In genomic region chr11:65410936-65411680, GRCh38 we compare ENCODE assay signal across 22 cellular contexts. TPM values are rescaled to one million over a fixed set of nuclear protein-coding genes. Genes with fewer than 3 reads are reported as not detected.
DNase-seq lines count a peak whose midpoint lies in the region; ATAC-seq and TF ChIP-seq lines count a peak whose summit lies in the region.
"Had no signal": no experiment of that assay in that cellular context is flagged by ENCODE, and none has a peak within 500 bp of the region (broad histone marks: within the 10 kb centered on the region; RNA-seq: fewer than 3 reads in every experiment).

No MANE protein-coding gene starts in this region.

- no peaks in the 10 kb centered on the region for H3F3A ChIP-seq in GM23338 (replicated peaks; ENCODE audit: low read depth)

- H3K9ac ChIP-seq in BLaER1, result peak overlapping the region; percentile 73
- no peak overlapping the region for H3K9ac ChIP-seq in Karpas-422 (ENCODE audit: low read length)

- TF ChIP-seq CTCF in GM23338 (conservative IDR thresholded peaks at IDR 0.05; ENCODE audit: low read depth in 2 of 2) (no peak), left ventricle myocardium inferior (IDR thresholded peaks at IDR 0.05; ENCODE audit: borderline replicate concordance) (no peak), osteoblast (IDR thresholded peaks at IDR 0.05; ENCODE audit: extremely low read depth, low read depth, low read length) (no peak)

- ATAC-seq in GM23338 (peak; percentile 19; the same call in 2 of the 3 replicates), GM21619 (IDR thresholded peaks at IDR 0.05; ENCODE audit: unreplicated experiment) (no peak), HG03095 (IDR thresholded peaks at IDR 0.05; ENCODE audit: unreplicated experiment) (no peak)
- ATAC-seq: activated naive CD4-positive, alpha-beta T cell treated with anti-CD3 and anti-CD28 coated beads, Interleukin-2, amount 50 U/mL, for 72 hours; esophagus mucosa; naive thymus-derived CD4-positive, alpha-beta T cell had no signal

- H3K27me3 Mint-ChIP-seq in GM23338 (ENCODE audit: insufficient read depth, low read depth, poor library complexity), result peaks cover 6% of the 10 kb centered on the region
- H3K27me3 Mint-ChIP-seq in activated naive CD4-positive, alpha-beta T cell treated with anti-CD3 and anti-CD28 coated beads for 36 hours (ENCODE audit: low read depth), result no peaks in the 10 kb centered on the region
- H3K27me3 Mint-ChIP-seq: activated T-cell treated with anti-CD3 and anti-CD28 coated beads, Interleukin-2, amount 50 U/mL, for 24 hours; naive thymus-derived CD4-positive, alpha-beta T cell had no signal

- no peaks in the 10 kb centered on the region for H3K9me2 ChIP-seq in GM23338 (ENCODE audit: insufficient read depth)
- no peaks in the 10 kb centered on the region for H3K9me2 ChIP-seq in Karpas-422 (replicated peaks; ENCODE audit: insufficient read depth, low read length)

- no peak overlapping the region for H3K27ac Mint-ChIP-seq in GM23338
- H3K27ac Mint-ChIP-seq in activated naive CD4-positive, alpha-beta T cell treated with anti-CD3 and anti-CD28 coated beads for 36 hours, result no peak overlapping the region
- H3K27ac Mint-ChIP-seq: activated T-cell treated with anti-CD3 and anti-CD28 coated beads, Interleukin-2, amount 50 U/mL, for 24 hours had no signal

- H2AFZ ChIP-seq in GM23338 (no peak overlapping the region), osteoblast (ENCODE audit: low read length) (no peak overlapping the region), Karpas-422 (ENCODE audit: low read length) (no peak overlapping the region)

- peaks cover 7% of the 10 kb centered on the region for H3K4me1 Mint-ChIP-seq in GM23338
- H3K4me1 Mint-ChIP-seq in activated naive CD4-positive, alpha-beta T cell treated with anti-CD3 and anti-CD28 coated beads for 36 hours (ENCODE audit: low read depth), result peaks cover 6% of the 10 kb centered on the region

- no peak overlapping the region for H3K4me3 Mint-ChIP-seq in GM23338
- H3K4me3 Mint-ChIP-seq in activated naive CD4-positive, alpha-beta T cell treated with anti-CD3 and anti-CD28 coated beads for 36 hours, result no peak overlapping the region
- H3K4me3 Mint-ChIP-seq: activated T-cell treated with anti-CD3 and anti-CD28 coated beads, Interleukin-2, amount 50 U/mL, for 24 hours; naive thymus-derived CD4-positive, alpha-beta T cell had no signal

- peak overlapping the region; percentile 82 for H3K4me2 ChIP-seq in BLaER1
- H3K4me2 ChIP-seq in GM23338, result no peak overlapping the region
- no peak overlapping the region for H3K4me2 ChIP-seq in osteoblast (ENCODE audit: insufficient read depth, low read length)
- no peak overlapping the region for H3K4me2 ChIP-seq in Karpas-422 (ENCODE audit: low read depth, low read length, poor library complexity, severe bottlenecking)

- no peak for DNase-seq in GM23338 (ENCODE audit: low spot score)
- DNase-seq in left ventricle myocardium inferior, result peak; percentile 12
- DNase-seq in osteoblast (ENCODE audit: insufficient read length, low spot score, missing footprints), result peak; percentile 38
- no peak for DNase-seq in activated naive CD4-positive, alpha-beta T cell treated with anti-CD3 and anti-CD28 coated beads for 36 hours
- no peak for DNase-seq in Karpas-422
- DNase-seq: activated CD4-positive, alpha-beta T cell treated with anti-CD3 and anti-CD28 coated beads for 1 hour; activated CD8-positive, alpha-beta memory T cell treated with anti-CD3 and anti-CD28 coated beads for 24 hours; activated T-cell treated with anti-CD3 and anti-CD28 coated beads, Interleukin-2, amount 50 U/mL, for 24 hours; cerebellar nuclear complex; DMS153; KG1; mesendoderm; NCI-H1694 treated with DMSO at 0.1 percent for 48 hours; SW 1271; uterus had no signal

- H3K27me3 ChIP-seq in BLaER1 (no peaks in the 10 kb centered on the region), GM23338 (ENCODE audit: insufficient read depth) (no peaks in the 10 kb centered on the region), left ventricle myocardium inferior (ENCODE audit: low read depth) (no peaks in the 10 kb centered on the region), osteoblast (ENCODE audit: insufficient read depth, low read length) (no peaks in the 10 kb centered on the region), Karpas-422 (ENCODE audit: low read length) (no peaks in the 10 kb centered on the region)
- H3K27me3 ChIP-seq: uterus had no signal

- peaks cover 4% of the 10 kb centered on the region; the same call in 2 of the 3 replicates for H3K36me3 Mint-ChIP-seq in GM23338 (ENCODE audit: low read depth)
- peaks cover 13% of the 10 kb centered on the region for H3K36me3 Mint-ChIP-seq in activated naive CD4-positive, alpha-beta T cell treated with anti-CD3 and anti-CD28 coated beads for 36 hours (ENCODE audit: low read depth)

- no peaks in the 10 kb centered on the region for H3K9me3 Mint-ChIP-seq in GM23338
- no peaks in the 10 kb centered on the region for H3K9me3 Mint-ChIP-seq in activated naive CD4-positive, alpha-beta T cell treated with anti-CD3 and anti-CD28 coated beads for 36 hours
- H3K9me3 Mint-ChIP-seq: activated naive CD4-positive, alpha-beta T cell treated with anti-CD3 and anti-CD28 coated beads, Interleukin-2, amount 50 U/mL, for 72 hours; activated T-cell treated with anti-CD3 and anti-CD28 coated beads, Interleukin-2, amount 50 U/mL, for 24 hours; naive thymus-derived CD4-positive, alpha-beta T cell had no signal

- H3K4me3 ChIP-seq in BLaER1, result no peak overlapping the region
- H3K4me3 ChIP-seq in GM23338, result no peak overlapping the region
- no peak overlapping the region for H3K4me3 ChIP-seq in left ventricle myocardium inferior
- H3K4me3 ChIP-seq in osteoblast (ENCODE audit: insufficient read depth, low read length), result no peak overlapping the region
- no peak overlapping the region for H3K4me3 ChIP-seq in Karpas-422 (ENCODE audit: low read length)
- H3K4me3 ChIP-seq: uterus had no signal

- H3K36me3 ChIP-seq in BLaER1 (peaks cover 70% of the 10 kb centered on the region), GM23338 (ENCODE audit: insufficient read depth) (no peaks in the 10 kb centered on the region), left ventricle myocardium inferior (peaks cover 69% of the 10 kb centered on the region), osteoblast (ENCODE audit: insufficient read depth, low read length) (peaks cover 38% of the 10 kb centered on the region), Karpas-422 (ENCODE audit: insufficient read depth, low read length) (peaks cover 6% of the 10 kb centered on the region; the same call in 1 of the 2 replicates)
- H3K36me3 ChIP-seq: uterus had no signal

- peaks cover 90% of the 10 kb centered on the region for H3K4me1 ChIP-seq in BLaER1
- no peaks in the 10 kb centered on the region for H3K4me1 ChIP-seq in GM23338 (ENCODE audit: insufficient read depth)
- H3K4me1 ChIP-seq in left ventricle myocardium inferior, result peaks cover 33% of the 10 kb centered on the region
- H3K4me1 ChIP-seq in osteoblast (ENCODE audit: insufficient read depth, low read length), result peaks cover 4% of the 10 kb centered on the region
- H3K4me1 ChIP-seq in Karpas-422 (ENCODE audit: low read length), result peaks cover 30% of the 10 kb centered on the region
- H3K4me1 ChIP-seq: uterus had no signal

- CTCF ChIA-PET in activated naive CD4-positive, alpha-beta T cell treated with anti-CD3 and anti-CD28 coated beads for 36 hours (lab: Charles Lee), result no interaction called here

- H3K27ac ChIP-seq in BLaER1 (peak overlapping the region; percentile 85), GM23338 (ENCODE audit: low read depth) (no peak overlapping the region), left ventricle myocardium inferior (replicated peaks) (no peak overlapping the region), osteoblast (ENCODE audit: low read depth, low read length) (no peak overlapping the region), Karpas-422 (ENCODE audit: low read length) (no peak overlapping the region)
- H3K27ac ChIP-seq: uterus had no signal

- no peaks in the 10 kb centered on the region for H3K9me3 ChIP-seq in BLaER1
- no peaks in the 10 kb centered on the region for H3K9me3 ChIP-seq in left ventricle myocardium inferior (replicated peaks)
- H3K9me3 ChIP-seq in osteoblast (ENCODE audit: low read depth, low read length), result no peaks in the 10 kb centered on the region
- H3K9me3 ChIP-seq in Karpas-422 (ENCODE audit: low read length), result no peaks in the 10 kb centered on the region
- H3K9me3 ChIP-seq: uterus had no signal

- H3K79me2 ChIP-seq in GM23338 (replicated peaks; ENCODE audit: insufficient read depth) (no peaks in the 10 kb centered on the region), osteoblast (ENCODE audit: insufficient read depth, low read length) (peaks cover 8% of the 10 kb centered on the region), Karpas-422 (ENCODE audit: low read length) (no peaks in the 10 kb centered on the region)

- intact Hi-C loops in left ventricle myocardium inferior (cut with micrococcal nuclease), result no loop called here
- intact Hi-C loops in activated naive CD4-positive, alpha-beta T cell treated with anti-CD3 and anti-CD28 coated beads for 36 hours (cut with micrococcal nuclease), result no loop called here

- no peaks in the 10 kb centered on the region for H4K20me1 ChIP-seq in BLaER1
- no peaks in the 10 kb centered on the region for H4K20me1 ChIP-seq in GM23338 (replicated peaks; ENCODE audit: insufficient read depth)
- H4K20me1 ChIP-seq in osteoblast (ENCODE audit: insufficient read depth, low read length), result no peaks in the 10 kb centered on the region
- H4K20me1 ChIP-seq in Karpas-422 (ENCODE audit: insufficient read depth, low read depth, low read length), result no peaks in the 10 kb centered on the region

RNA-seq across cellular contexts. Expression of gene NEAT1, which starts 11.5 kb away (rescaled TPM):
- 6.3 and 7.2 TPM in 2 replicates for total RNA-seq in GM23338 (2014; rRNA removed; shearing (Covaris generic))
- polyA plus RNA-seq in GM23338 (2016; fragmentation: Nextera tagmentation; extraction: Ambion mirVana), result 3.6 and 5.3 TPM in 2 replicates
- total RNA-seq in left ventricle myocardium inferior, result 405 TPM
- total RNA-seq in osteoblast, result 818 and 1,122 TPM in 2 replicates
- total RNA-seq in activated naive CD4-positive, alpha-beta T cell treated with anti-CD3 and anti-CD28 coated beads for 36 hours, result 100 to 1,000 TPM; 693 to 750 TPM
- 36.5 and 74.7 TPM in 2 replicates for total RNA-seq in Karpas-422 (2014; rRNA removed; shearing (Covaris generic); ENCODE audit: low replicate concordance)

RNA-seq across cellular contexts. Expression of gene FRMD8, which starts 24.7 kb away (rescaled TPM):
- total RNA-seq in GM23338 (2014; rRNA removed; shearing (Covaris generic)), result 35.4 and 41.4 TPM in 2 replicates
- polyA plus RNA-seq in GM23338 (2016; fragmentation: Nextera tagmentation; extraction: Ambion mirVana), result 6.2 and 7.0 TPM in 2 replicates
- total RNA-seq in left ventricle myocardium inferior (8.4 TPM), osteoblast (62.2 and 78.2 TPM in 2 replicates)
- total RNA-seq in activated naive CD4-positive, alpha-beta T cell treated with anti-CD3 and anti-CD28 coated beads for 36 hours, result 10 to 100 TPM; 38.2 to 40.0 TPM
- total RNA-seq in Karpas-422 (2014; rRNA removed; shearing (Covaris generic); ENCODE audit: low replicate concordance), result 48.5 and 102 TPM in 2 replicates

RNA-seq across cellular contexts. Expression of gene SLC25A45, which starts 28.7 kb away (rescaled TPM):
- total RNA-seq in GM23338 (2014; rRNA removed; shearing (Covaris generic)), result 0.10 and 0.35 TPM in 2 replicates
- polyA plus RNA-seq in GM23338 (2016; fragmentation: Nextera tagmentation; extraction: Ambion mirVana), result 0.74 and 0.89 TPM in 2 replicates
- total RNA-seq in left ventricle myocardium inferior, result 5.0 TPM
- 4.1 and 4.3 TPM in 2 replicates for total RNA-seq in osteoblast
- 10 to 100 TPM; 10.4 to 12.1 TPM for total RNA-seq in activated naive CD4-positive, alpha-beta T cell treated with anti-CD3 and anti-CD28 coated beads for 36 hours
- 6.7 and 9.7 TPM in 2 replicates for total RNA-seq in Karpas-422 (2014; rRNA removed; shearing (Covaris generic); ENCODE audit: low replicate concordance)

RNA-seq across cellular contexts. Expression of gene TIGD3, which starts 56.6 kb away (rescaled TPM):
- total RNA-seq in GM23338 (2014; rRNA removed; shearing (Covaris generic)), result 3.0 and 3.5 TPM in 2 replicates
- 1.2 and 1.5 TPM in 2 replicates for polyA plus RNA-seq in GM23338 (2016; fragmentation: Nextera tagmentation; extraction: Ambion mirVana)
- total RNA-seq in left ventricle myocardium inferior (0.44 TPM), osteoblast (not detected in 2 replicates)
- under 1 TPM; 0.32 to 0.62 TPM for total RNA-seq in activated naive CD4-positive, alpha-beta T cell treated with anti-CD3 and anti-CD28 coated beads for 36 hours
- total RNA-seq in Karpas-422 (2014; rRNA removed; shearing (Covaris generic); ENCODE audit: low replicate concordance), result 0.11 and 0.83 TPM in 2 replicates
- polyA plus RNA-seq: keratinocyte had no signal

Comparison
In these comparisons a context has a peak if more than half of its experiments do, and no peak if none do; other contexts are left out.
1. DNase-seq: peak in left ventricle myocardium inferior (single experiment) and osteoblast (single experiment); none in GM23338 (single experiment), activated naive CD4-positive, alpha-beta T cell treated with anti-CD3 and anti-CD28 coated beads for 36 hours (single experiment) and Karpas-422 (single experiment).